ENCODE assay signal across 22 cellular contexts in genomic region chr11:68352591-68352990, GRCh38. TPM values are rescaled to one million over a fixed set of nuclear protein-coding genes. Genes with fewer than 3 reads are reported as not detected.
A peak's percentile ranks its signal among the peaks of the same experiment; 100 is the strongest.
DNase-seq lines count a peak whose midpoint lies in the region; ATAC-seq, FAIRE-seq and TF ChIP-seq lines count a peak whose summit lies in the region.
"Had no signal": no experiment of that assay in that cellular context is flagged by ENCODE, and none has a peak within 500 bp of the region (broad histone marks: within the 10 kb centered on the region; RNA-seq: fewer than 3 reads in every experiment).

No MANE protein-coding gene starts in this region.

- no peak overlapping the region for H3K4me3 ChIP-seq in breast epithelium
- no peak overlapping the region for H3K4me3 ChIP-seq in mammary epithelial cell (replicated peaks in 1 of 3; ENCODE audit: insufficient read depth in 1 of 3, low read depth in 2 of 3, low read length in 3 of 3)
- no peak overlapping the region for H3K4me3 ChIP-seq in K562
- H3K4me3 ChIP-seq: body of pancreas, dorsolateral prefrontal cortex, suprapubic skin had no signal

- peaks cover 3% of the 10 kb centered on the region for H3K27me3 Mint-ChIP-seq in nephron progenitor cell (ENCODE audit: low read depth, poor library complexity)
- H3K27me3 Mint-ChIP-seq: activated naive CD4-positive, alpha-beta T cell treated with anti-CD3 and anti-CD28 coated beads, Interleukin-2, amount 10 ng/mL, durations not matched to agents 7 days and 5 days had no signal

- H3K27me3 ChIP-seq in breast epithelium (no peaks in the 10 kb centered on the region), mammary epithelial cell (ENCODE audit: insufficient read depth, low read length) (no peaks in the 10 kb centered on the region), K562 (ENCODE audit: control insufficient read depth in 2 of 2, insufficient read depth in 2 of 2, low read length in 2 of 2) (no peaks in the 10 kb centered on the region)
- H3K27me3 ChIP-seq: body of pancreas, dorsolateral prefrontal cortex, suprapubic skin had no signal

- H3K9me3 ChIP-seq in breast epithelium, result no peaks in the 10 kb centered on the region
- H3K9me3 ChIP-seq in mammary epithelial cell (replicated peaks; ENCODE audit: insufficient read depth, low read length), result no peaks in the 10 kb centered on the region
- H3K9me3 ChIP-seq in K562 (replicated peaks; ENCODE audit: control insufficient read depth, insufficient read depth, low read depth, low read length), result no peaks in the 10 kb centered on the region
- H3K9me3 ChIP-seq: body of pancreas, suprapubic skin had no signal

- H3K27ac Mint-ChIP-seq in nephron progenitor cell, result peak overlapping the region; percentile 95
- H3K27ac Mint-ChIP-seq: activated naive CD4-positive, alpha-beta T cell treated with anti-CD3 and anti-CD28 coated beads, Interleukin-2, amount 10 ng/mL, durations not matched to agents 7 days and 5 days had no signal

- TF ChIP-seq POLR2A in breast epithelium (IDR thresholded peaks at IDR 0.05), result no peak
- no peak for TF ChIP-seq POLR2A in K562 (conservative IDR thresholded peaks at IDR 0.05)

- H3K36me3 ChIP-seq in breast epithelium (no peaks in the 10 kb centered on the region), mammary epithelial cell (ENCODE audit: insufficient read depth, low read length) (peaks cover 2% of the 10 kb centered on the region), K562 (ENCODE audit: control insufficient read depth, insufficient read depth, low read length) (peaks cover 42% of the 10 kb centered on the region; the same call in 2 of the 3 replicates)
- H3K36me3 ChIP-seq: suprapubic skin had no signal

- TF ChIP-seq CTCF in breast epithelium (IDR thresholded peaks at IDR 0.05) (no peak), mammary epithelial cell (conservative IDR thresholded peaks at IDR 0.05 in 1 of 2, IDR thresholded peaks at IDR 0.05 in 1 of 2; ENCODE audit: extremely low read depth in 1 of 2, insufficient read depth in 1 of 2, low read depth in 1 of 2, low read length in 2 of 2) (no peak), K562 (IDR thresholded peaks at IDR 0.05 in 2 of 3, conservative IDR thresholded peaks at IDR 0.05 in 1 of 3; ENCODE audit: insufficient read depth in 2 of 3, low read depth in 1 of 3, low read length in 3 of 3) (no peak), nephron progenitor cell (IDR thresholded peaks at IDR 0.05) (no peak)

- in situ Hi-C loops in mammary epithelial cell (cut with MboI; ENCODE audit: low sequenced_read_pairs in 2 of 2), result no loop called here
- in situ Hi-C loops in K562 (cut with MboI), result no loop called here

- H3K9ac ChIP-seq in mammary epithelial cell (ENCODE audit: insufficient read depth, low read length) (no peak overlapping the region), K562 (ENCODE audit: insufficient read depth in 1 of 2, low read depth in 2 of 2, low read length in 2 of 2) (no peak overlapping the region)

- H3K4me2 ChIP-seq in mammary epithelial cell (ENCODE audit: insufficient read depth, low read depth, low read length) (no peak overlapping the region), K562 (ENCODE audit: insufficient read depth, low read length) (no peak overlapping the region)

- no peak for TF ChIP-seq RAD21 in K562 (CRISPR knock-in tag; conservative IDR thresholded peaks at IDR 0.05 in 1 of 2, IDR thresholded peaks at IDR 0.05 in 1 of 2)

- H3K4me1 ChIP-seq in breast epithelium, result peaks cover 20 to 34% of the 10 kb centered on the region in 2 donors
- H3K4me1 ChIP-seq in mammary epithelial cell (ENCODE audit: insufficient read depth, low read length), result peaks cover 30% of the 10 kb centered on the region
- peaks cover under 1 to 26% of the 10 kb centered on the region in 2 experiments; a peak in 3 of 5 replicates for H3K4me1 ChIP-seq in K562 (replicated peaks in 1 of 2; ENCODE audit: control insufficient read depth in 2 of 2, insufficient read depth in 2 of 2, low read length in 2 of 2)

- peaks cover 47% of the 10 kb centered on the region for H3K4me1 Mint-ChIP-seq in nephron progenitor cell
- H3K4me1 Mint-ChIP-seq: CD14-positive monocyte had no signal

- H3K79me2 ChIP-seq in mammary epithelial cell (ENCODE audit: insufficient read depth, low read length) (peaks cover 26% of the 10 kb centered on the region), K562 (ENCODE audit: control insufficient read depth, insufficient read depth, low read length) (0 out of 3 replicates have a peak, but pooled peaks cover 3% of the 10 kb centered on the region)

- CTCF ChIA-PET in mammary epithelial cell (lab: Charles Lee; ENCODE audit: low non-redundant PET), result no interaction called here
- CTCF ChIA-PET in K562 (lab: Yijun Ruan, JAX; ENCODE audit: low intra/inter-chr PET ratio), result no interaction called here

- no peak for TF ChIP-seq EP300 in K562 (IDR thresholded peaks at IDR 0.05; ENCODE audit: low read length)

- 92% methylated on average over 3 of the region's 4 CpGs for WGBS in mammary epithelial cell (ENCODE audit: low coverage, missing lambda C conversion rate)
- WGBS in K562 (ENCODE audit: insufficient coverage, low coverage, missing lambda C conversion rate), result 76% methylated on average over 4 of the region's 4 CpGs

- peaks cover 59% of the 10 kb centered on the region for H3K36me3 Mint-ChIP-seq in nephron progenitor cell (ENCODE audit: low read depth)
- H3K36me3 Mint-ChIP-seq: CD14-positive monocyte had no signal

- H3K27ac ChIP-seq in breast epithelium (peak overlapping the region; percentile 92 to 93), mammary epithelial cell (ENCODE audit: insufficient read depth, low read depth, low read length) (no peak overlapping the region), K562 (ENCODE audit: extremely low read depth, low read depth, low read length) (no peak overlapping the region)
- H3K27ac ChIP-seq: suprapubic skin had no signal

- H2AFZ ChIP-seq in mammary epithelial cell (ENCODE audit: low read depth, low read length), result no peak overlapping the region
- H2AFZ ChIP-seq in K562 (ENCODE audit: low read depth, low read length), result no peak overlapping the region

- peaks cover 4% of the 10 kb centered on the region for H3K9me1 ChIP-seq in K562 (ENCODE audit: control insufficient read depth, insufficient read depth, low read length)

- H4K20me1 ChIP-seq in mammary epithelial cell (ENCODE audit: insufficient read depth, low read length), result no peaks in the 10 kb centered on the region
- no peaks in the 10 kb centered on the region; the same call in 1 of the 2 replicates for H4K20me1 ChIP-seq in K562 (replicated peaks; ENCODE audit: control insufficient read depth, insufficient read depth, low read length)

- DNase-seq in breast epithelium (ENCODE audit: low spot score in 2 of 2), result no peak
- no peak for DNase-seq in mammary epithelial cell
- DNase-seq in K562 (ENCODE audit: extremely low read depth in 1 of 4, low spot score in 3 of 4), result no peak
- DNase-seq in nephron progenitor cell, result no peak
- no peak for DNase-seq in urothelium cell line (ENCODE audit: low spot score)
- no peak for DNase-seq in D341Med (ENCODE audit: low spot score)
- DNase-seq: activated naive CD4-positive, alpha-beta T cell treated with anti-CD3 and anti-CD28 coated beads, Interleukin-2, amount 10 ng/mL, durations not matched to agents 7 days and 5 days; body of pancreas; DMS79; dorsolateral prefrontal cortex; NCI-H1417 treated with DMSO at 0.1 percent for 48 hours; NCI-H2171; occipital lobe; stimulated activated CD4-positive, alpha-beta T cell treated with anti-CD3 and anti-CD28 coated beads, Interleukin-4, amount 100 ng/mL, for 24 hours had no signal

- intact Hi-C loops in breast epithelium (cut with DNase I; ENCODE audit: low total_unique reads), result no loop called here
- intact Hi-C loops in mammary epithelial cell (cut with micrococcal nuclease), result no loop called here
- intact Hi-C loops in K562 (cut with micrococcal nuclease), result no loop called here

- peaks cover 7% of the 10 kb centered on the region for H3K9me3 Mint-ChIP-seq in nephron progenitor cell
- H3K9me3 Mint-ChIP-seq: activated naive CD4-positive, alpha-beta T cell treated with anti-CD3 and anti-CD28 coated beads, Interleukin-2, amount 10 ng/mL, durations not matched to agents 7 days and 5 days had no signal

- dilution Hi-C loops in mammary epithelial cell (cut with HindIII; ENCODE audit: low sequenced_read_pairs), result no loop called here

- ATAC-seq in K562 (no peak), GM18858 (IDR thresholded peaks at IDR 0.05; ENCODE audit: unreplicated experiment) (no peak), GM21367 (IDR thresholded peaks at IDR 0.05; ENCODE audit: unreplicated experiment) (no peak)
- ATAC-seq: body of pancreas had no signal

- BruUV-seq in mammary epithelial cell (replicated peaks; lab: Mats Ljungman, UMichigan), result no TSS peak
- BruUV-seq in K562 (replicated peaks; lab: Mats Ljungman, UMichigan), result no TSS peak

- no peak overlapping the region for H3K4me3 Mint-ChIP-seq in nephron progenitor cell
- H3K4me3 Mint-ChIP-seq: activated naive CD4-positive, alpha-beta T cell treated with anti-CD3 and anti-CD28 coated beads, Interleukin-2, amount 10 ng/mL, durations not matched to agents 7 days and 5 days; CD14-positive monocyte had no signal

- no peak for FAIRE-seq in K562 (lab: Jason Lieb, UNC)
- peak; percentile 17 for FAIRE-seq in urothelium cell line (lab: Jason Lieb, UNC)
- FAIRE-seq: A204.1, GM18507, GM19239, islet of Langerhans had no signal

- POLR2A ChIA-PET in K562 (lab: Yijun Ruan, JAX), result no interaction called here

TF ChIP-seq in K562, 482 proteins besides CTCF, POLR2A, EP300 and RAD21 (continues in another document):
- TF ChIP-seq PRPF4 (IDR thresholded peaks at IDR 0.05; ENCODE audit: insufficient read depth, low read depth, low read length, poor library complexity, severe bottlenecking), result no peak

RNA-seq across cellular contexts. Expression of gene LRP5, which starts 40.2 kb away (rescaled TPM):
- 10 to 100 TPM; 23.6 to 48.8 (median 24.5) TPM for total RNA-seq in breast epithelium
- total RNA-seq in mammary epithelial cell, result 10 to 100 TPM; 32.6 to 41.7 TPM
- 13.5 TPM for polyA plus RNA-seq in mammary epithelial cell
- 19.7 TPM for polyA minus RNA-seq in mammary epithelial cell
- 28.3 and 69.8 TPM in 2 replicates for total RNA-seq in K562 (2011; cell fraction: chromatin; rRNA removed; ENCODE audit: low replicate concordance)
- 63.7 and 66.6 TPM in 2 replicates for total RNA-seq in K562 (2011; cell fraction: nucleolus; rRNA removed)
- total RNA-seq in K562 (2011; cell fraction: nucleoplasm; rRNA removed), result 37.9 and 42.2 TPM in 2 replicates
- 14.9 and 23.8 TPM in 2 replicates for total RNA-seq in K562 (2014; rRNA removed)
- 2.1 and 3.1 TPM in 2 replicates for total RNA-seq in K562 (2014; rRNA removed; fragmentation: Illumina TruSeq; extraction: Trizol)
- 13.6 and 15.3 TPM in 2 replicates for total RNA-seq in K562 (2015; rRNA removed; fragmentation: Illumina TruSeq; extraction: Trizol)
- total RNA-seq in K562 (2021), result 43.1 and 44.2 TPM in 2 replicates
- 5.1 and 11.0 TPM in 2 replicates for polyA plus RNA-seq in K562 (2011; rRNA removed)
- polyA plus RNA-seq in K562 (2011; cell fraction: cytosol; rRNA removed), result 9.1 and 15.7 TPM in 2 replicates
- polyA plus RNA-seq in K562 (2011; cell fraction: nucleus; rRNA removed), result 16.9 and 36.4 TPM in 2 replicates
- 24.9 and 36.3 TPM in 2 replicates for polyA plus RNA-seq in K562 (2012)
- polyA plus RNA-seq in K562 (2014; fragmentation: Illumina TruSeq; extraction: Trizol), result 13.5 and 28.2 TPM in 2 replicates
- under 1 TPM; 0.48 to 0.63 TPM for polyA plus RNA-seq in K562 (2014; fragmentation: Nextera tagmentation; extraction: Ambion mirVana)
- polyA plus RNA-seq in K562 (2014; rRNA removed), result 16.1 and 17.6 TPM in 2 replicates
- polyA minus RNA-seq in K562 (2011; rRNA and poly(A)+ RNA removed), result 7.7 and 11.3 TPM in 2 replicates
- polyA minus RNA-seq in K562 (2011; cell fraction: cytosol; rRNA and poly(A)+ RNA removed), result 21.3 and 34.5 TPM in 2 replicates
- 24.4 and 27.9 TPM in 2 replicates for polyA minus RNA-seq in K562 (2011; cell fraction: nucleus; rRNA and poly(A)+ RNA removed)

Comparison
In these comparisons a context has a peak if more than half of its experiments do, and no peak if none do; other contexts are left out.
1. H3K27ac ChIP-seq: peak in breast epithelium (2 of 2); none in mammary epithelial cell (single experiment) and K562 (single experiment).